Comparison of ENCODE assay signal across 1 cellular context in the genomic region with DNA sequence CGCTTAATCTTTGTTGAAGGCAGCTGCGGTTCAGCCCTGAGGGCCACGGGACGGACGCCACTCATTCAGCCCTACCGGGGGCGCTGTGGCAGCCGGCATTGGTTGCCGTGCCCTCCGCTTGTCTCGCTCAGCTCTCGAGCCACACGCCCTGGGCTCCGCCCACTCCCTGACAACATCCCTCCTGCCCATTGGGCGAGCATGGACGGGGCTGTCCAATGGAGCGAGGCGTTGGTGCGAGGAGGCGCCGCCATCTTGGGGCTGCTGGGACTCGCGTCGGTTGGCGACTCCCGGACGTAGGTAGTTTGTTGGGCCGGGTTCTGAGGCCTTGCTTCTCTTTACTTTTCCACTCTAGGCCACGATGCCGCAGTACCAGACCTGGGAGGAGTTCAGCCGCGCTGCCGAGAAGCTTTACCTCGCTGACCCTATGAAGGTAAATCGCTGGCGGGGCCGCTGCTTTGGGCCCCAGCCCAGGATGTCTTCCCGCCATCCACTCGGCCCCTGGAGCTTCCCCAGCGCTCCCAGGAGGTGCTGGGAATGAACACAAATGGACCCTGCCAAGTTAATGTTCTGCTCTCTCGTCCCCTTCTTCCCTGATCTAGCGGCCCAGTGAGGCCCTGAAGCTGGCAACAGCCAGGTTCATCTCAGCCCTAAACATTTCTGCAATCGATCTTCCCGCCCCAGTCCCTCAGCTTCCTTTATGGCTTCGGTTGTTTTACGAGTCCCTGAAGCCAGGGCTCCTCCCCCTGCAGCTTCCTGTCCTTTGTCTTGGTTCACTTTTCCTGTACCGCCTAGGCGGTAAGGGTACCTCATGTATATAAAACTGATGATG.
TF ChIP-seq lines count a peak whose summit lies in the region.

A gene with protein sequence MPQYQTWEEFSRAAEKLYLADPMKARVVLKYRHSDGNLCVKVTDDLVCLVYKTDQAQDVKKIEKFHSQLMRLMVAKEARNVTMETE (plus strand): TSS at position 244 of the 829 bp plus-strand sequence. CDS start 115 bp downstream, at position 359.

TF ChIP-seq in HEK293, 187 proteins besides CTCF, POLR2A, EP300 and RAD21 (continued from another document and continues in another):
- peak; percentile 31; the same call in 1 of the 2 replicates for TF ChIP-seq ZNF518A (tag by site-specific recombination; conservative IDR thresholded peaks at IDR 0.05; ENCODE audit: low read depth)
- TF ChIP-seq, protein P1, sequence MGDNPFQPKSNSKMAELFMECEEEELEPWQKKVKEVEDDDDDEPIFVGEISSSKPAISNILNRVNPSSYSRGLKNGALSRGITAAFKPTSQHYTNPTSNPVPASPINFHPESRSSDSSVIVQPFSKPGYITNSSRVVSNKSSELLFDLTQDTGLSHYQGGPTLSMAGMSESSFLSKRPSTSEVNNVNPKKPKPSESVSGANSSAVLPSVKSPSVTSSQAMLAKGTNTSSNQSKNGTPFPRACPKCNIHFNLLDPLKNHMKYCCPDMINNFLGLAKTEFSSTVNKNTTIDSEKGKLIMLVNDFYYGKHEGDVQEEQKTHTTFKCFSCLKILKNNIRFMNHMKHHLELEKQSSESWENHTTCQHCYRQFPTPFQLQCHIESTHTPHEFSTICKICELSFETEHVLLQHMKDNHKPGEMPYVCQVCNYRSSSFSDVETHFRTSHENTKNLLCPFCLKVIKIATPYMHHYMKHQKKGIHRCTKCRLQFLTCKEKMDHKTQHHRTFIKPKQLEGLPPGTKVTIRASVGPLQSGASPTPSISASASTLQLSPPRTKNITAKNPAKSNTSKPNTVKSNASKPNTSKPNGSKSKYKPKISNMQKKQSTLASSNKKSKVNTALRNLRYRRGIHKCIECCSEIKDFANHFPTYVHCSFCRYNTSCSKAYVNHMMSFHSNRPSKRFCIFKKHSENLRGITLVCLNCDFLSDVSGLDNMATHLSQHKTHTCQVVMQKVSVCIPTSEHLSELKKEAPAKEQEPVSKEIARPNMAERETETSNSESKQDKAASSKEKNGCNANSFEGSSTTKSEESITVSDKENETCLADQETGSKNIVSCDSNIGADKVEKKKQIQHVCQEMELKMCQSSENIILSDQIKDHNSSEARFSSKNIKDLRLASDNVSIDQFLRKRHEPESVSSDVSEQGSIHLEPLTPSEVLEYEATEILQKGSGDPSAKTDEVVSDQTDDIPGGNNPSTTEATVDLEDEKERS (tag by site-specific recombination; IDR thresholded peaks at IDR 0.05): peak; percentile 43; the same call in 1 of the 2 replicates
- TF ChIP-seq, protein P2, sequence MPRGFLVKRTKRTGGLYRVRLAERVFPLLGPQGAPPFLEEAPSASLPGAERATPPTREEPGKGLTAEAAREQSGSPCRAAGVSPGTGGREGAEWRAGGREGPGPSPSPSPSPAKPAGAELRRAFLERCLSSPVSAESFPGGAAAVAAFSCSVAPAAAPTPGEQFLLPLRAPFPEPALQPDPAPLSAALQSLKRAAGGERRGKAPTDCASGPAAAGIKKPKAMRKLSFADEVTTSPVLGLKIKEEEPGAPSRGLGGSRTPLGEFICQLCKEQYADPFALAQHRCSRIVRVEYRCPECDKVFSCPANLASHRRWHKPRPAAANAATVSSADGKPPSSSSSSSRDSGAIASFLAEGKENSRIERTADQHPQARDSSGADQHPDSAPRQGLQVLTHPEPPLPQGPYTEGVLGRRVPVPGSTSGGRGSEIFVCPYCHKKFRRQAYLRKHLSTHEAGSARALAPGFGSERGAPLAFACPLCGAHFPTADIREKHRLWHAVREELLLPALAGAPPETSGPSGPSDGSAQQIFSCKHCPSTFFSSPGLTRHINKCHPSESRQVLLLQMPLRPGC (tag by site-specific recombination; IDR thresholded peaks at IDR 0.05): no peak; the same call in none of the 2 replicates
- no peak for TF ChIP-seq ZNF266 (tag by site-specific recombination; IDR thresholded peaks at IDR 0.05; ENCODE audit: low read depth)
- TF ChIP-seq GLIS2 (tag by site-specific recombination; IDR thresholded peaks at IDR 0.05): peak; percentile 57
- TF ChIP-seq, protein P3, sequence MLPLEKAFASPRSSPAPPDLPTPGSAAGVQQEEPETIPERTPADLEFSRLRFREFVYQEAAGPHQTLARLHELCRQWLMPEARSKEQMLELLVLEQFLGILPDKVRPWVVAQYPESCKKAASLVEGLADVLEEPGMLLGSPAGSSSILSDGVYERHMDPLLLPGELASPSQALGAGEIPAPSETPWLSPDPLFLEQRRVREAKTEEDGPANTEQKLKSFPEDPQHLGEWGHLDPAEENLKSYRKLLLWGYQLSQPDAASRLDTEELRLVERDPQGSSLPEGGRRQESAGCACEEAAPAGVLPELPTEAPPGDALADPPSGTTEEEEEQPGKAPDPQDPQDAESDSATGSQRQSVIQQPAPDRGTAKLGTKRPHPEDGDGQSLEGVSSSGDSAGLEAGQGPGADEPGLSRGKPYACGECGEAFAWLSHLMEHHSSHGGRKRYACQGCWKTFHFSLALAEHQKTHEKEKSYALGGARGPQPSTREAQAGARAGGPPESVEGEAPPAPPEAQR (tag by site-specific recombination; IDR thresholded peaks at IDR 0.05): no peak; the same call in 1 of the 2 replicates
- no peak for TF ChIP-seq ZFP3 (tag by site-specific recombination; IDR thresholded peaks at IDR 0.05; ENCODE audit: low read depth)
- TF ChIP-seq ZNF658 (tag by site-specific recombination; IDR thresholded peaks at IDR 0.05): no peak
- TF ChIP-seq HIC1 (tag by site-specific recombination; IDR thresholded peaks at IDR 0.05): peak; percentile 100
- no peak for TF ChIP-seq ZNF571 (tag by site-specific recombination; IDR thresholded peaks at IDR 0.05)
- peak; percentile 66; the same call in 1 of the 2 replicates for TF ChIP-seq ZNF394 (tag by site-specific recombination; IDR thresholded peaks at IDR 0.05; ENCODE audit: borderline replicate concordance)
- TF ChIP-seq ZNF76 (tag by site-specific recombination; IDR thresholded peaks at IDR 0.05; ENCODE audit: borderline replicate concordance, low read depth): peak; percentile 97
- TF ChIP-seq ZNF626 (tag by site-specific recombination; IDR thresholded peaks at IDR 0.05): no peak
- TF ChIP-seq ZNF16 (tag by site-specific recombination; IDR thresholded peaks at IDR 0.05; ENCODE audit: low read depth): peak; percentile 37; the same call in 1 of the 2 replicates
- no peak; the same call in 1 of the 2 replicates for TF ChIP-seq ZNF707 (tag by site-specific recombination; IDR thresholded peaks at IDR 0.05)
- peak; percentile 90; the same call in 1 of the 2 replicates for TF ChIP-seq TRIM28 (IDR thresholded peaks at IDR 0.05; ENCODE audit: borderline replicate concordance, low read length)
- peak; percentile 70 for TF ChIP-seq ZFP69B (tag by site-specific recombination; IDR thresholded peaks at IDR 0.05)
- no peak for TF ChIP-seq ZNF776 (tag by site-specific recombination; IDR thresholded peaks at IDR 0.05; ENCODE audit: borderline replicate concordance)
- no peak for TF ChIP-seq ZNF19 (tag by site-specific recombination; IDR thresholded peaks at IDR 0.05; ENCODE audit: low read depth)
- peak; percentile 95 for TF ChIP-seq KLF16 (tag by site-specific recombination; IDR thresholded peaks at IDR 0.05)
- no peak for TF ChIP-seq ZNF549 (tag by site-specific recombination; IDR thresholded peaks at IDR 0.05)
- peak; percentile 89 for TF ChIP-seq SP7 (tag by site-specific recombination; IDR thresholded peaks at IDR 0.05)
- TF ChIP-seq GFI1B (tag by site-specific recombination; IDR thresholded peaks at IDR 0.05): no peak
- peak; percentile 79 for TF ChIP-seq OVOL3 (tag by site-specific recombination; IDR thresholded peaks at IDR 0.05)
- no peak for TF ChIP-seq HOXA7 (CRISPR knock-in tag; IDR thresholded peaks at IDR 0.05; ENCODE audit: borderline replicate concordance)
- TF ChIP-seq BCL11A (tag by site-specific recombination; IDR thresholded peaks at IDR 0.05; ENCODE audit: low read depth): no peak
- TF ChIP-seq ZBTB17 (tag by site-specific recombination; IDR thresholded peaks at IDR 0.05): peak; percentile 95
- peak; percentile 97 for TF ChIP-seq IKZF3 (tag by site-specific recombination; IDR thresholded peaks at IDR 0.05)
- no peak for TF ChIP-seq ZNF560 (tag by site-specific recombination; IDR thresholded peaks at IDR 0.05; ENCODE audit: borderline replicate concordance)
- TF ChIP-seq MEIS1 (CRISPR knock-in tag; IDR thresholded peaks at IDR 0.05; ENCODE audit: borderline replicate concordance): no peak
- TF ChIP-seq, protein P4, sequence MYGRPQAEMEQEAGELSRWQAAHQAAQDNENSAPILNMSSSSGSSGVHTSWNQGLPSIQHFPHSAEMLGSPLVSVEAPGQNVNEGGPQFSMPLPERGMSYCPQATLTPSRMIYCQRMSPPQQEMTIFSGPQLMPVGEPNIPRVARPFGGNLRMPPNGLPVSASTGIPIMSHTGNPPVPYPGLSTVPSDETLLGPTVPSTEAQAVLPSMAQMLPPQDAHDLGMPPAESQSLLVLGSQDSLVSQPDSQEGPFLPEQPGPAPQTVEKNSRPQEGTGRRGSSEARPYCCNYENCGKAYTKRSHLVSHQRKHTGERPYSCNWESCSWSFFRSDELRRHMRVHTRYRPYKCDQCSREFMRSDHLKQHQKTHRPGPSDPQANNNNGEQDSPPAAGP (tag by site-specific recombination; IDR thresholded peaks at IDR 0.05): peak; percentile 77
- TF ChIP-seq TCF7L2 (IDR thresholded peaks at IDR 0.05; ENCODE audit: borderline replicate concordance, low read depth, low read length): no peak
- TF ChIP-seq BCL6B (tag by site-specific recombination; IDR thresholded peaks at IDR 0.05): no peak
- no peak for TF ChIP-seq ZNF214 (tag by site-specific recombination; IDR thresholded peaks at IDR 0.05; ENCODE audit: borderline replicate concordance)
- peak; percentile 100 for TF ChIP-seq HOXD13 (CRISPR knock-in tag; IDR thresholded peaks at IDR 0.05; ENCODE audit: borderline replicate concordance)
- TF ChIP-seq ZNF513 (tag by site-specific recombination; IDR thresholded peaks at IDR 0.05): no peak
- TF ChIP-seq ZBTB21 (tag by site-specific recombination; IDR thresholded peaks at IDR 0.05): peak; percentile 55; the same call in 1 of the 2 replicates
- TF ChIP-seq ZBTB20 (tag by site-specific recombination; IDR thresholded peaks at IDR 0.05): peak; percentile 77; the same call in 1 of the 2 replicates
